ENCODE assay signal across 21 cellular contexts in genomic region chr12:111992464-111992863, GRCh38. TPM values are rescaled to one million over a fixed set of nuclear protein-coding genes. Genes with fewer than 3 reads are reported as not detected.
DNase-seq lines count a peak whose midpoint lies in the region; ATAC-seq, FAIRE-seq and TF ChIP-seq lines count a peak whose summit lies in the region.
"Had no signal": no experiment of that assay in that cellular context is flagged by ENCODE, and none has a peak within 500 bp of the region (broad histone marks: within the 10 kb centered on the region; RNA-seq: fewer than 3 reads in every experiment).

No MANE protein-coding gene starts in this region.

- H3K27ac Mint-ChIP-seq in activated CD4-positive, alpha-beta T cell treated with anti-CD3 and anti-CD28 coated beads, Interleukin-2, amount 10 ng/mL, durations not matched to agents 24 days and 14 days: peak overlapping the region; percentile 76
- peak overlapping the region; percentile 91 for H3K27ac Mint-ChIP-seq in CD8-positive, alpha-beta T cell
- peak overlapping the region; percentile 97 to 98 for H3K27ac Mint-ChIP-seq in T-cell
- peak overlapping the region; percentile 89 for H3K27ac Mint-ChIP-seq in central memory CD8-positive, alpha-beta T cell (ENCODE audit: low read depth)

- peaks cover 15% of the 10 kb centered on the region for H3K36me3 Mint-ChIP-seq in activated CD4-positive, alpha-beta T cell treated with anti-CD3 and anti-CD28 coated beads, Interleukin-2, amount 10 ng/mL, durations not matched to agents 24 days and 14 days (ENCODE audit: low read depth)
- peaks cover 12% of the 10 kb centered on the region for H3K36me3 Mint-ChIP-seq in CD8-positive, alpha-beta T cell
- peaks cover 18% of the 10 kb centered on the region for H3K36me3 Mint-ChIP-seq in T-cell
- peaks cover 16% of the 10 kb centered on the region for H3K36me3 Mint-ChIP-seq in central memory CD8-positive, alpha-beta T cell (ENCODE audit: insufficient read depth)

- H3K27me3 Mint-ChIP-seq in activated CD4-positive, alpha-beta T cell treated with anti-CD3 and anti-CD28 coated beads, Interleukin-2, amount 10 ng/mL, durations not matched to agents 24 days and 14 days: no peaks in the 10 kb centered on the region
- no peaks in the 10 kb centered on the region for H3K27me3 Mint-ChIP-seq in CD8-positive, alpha-beta T cell (ENCODE audit: low read depth)
- H3K27me3 Mint-ChIP-seq in T-cell: no peaks in the 10 kb centered on the region
- H3K27me3 Mint-ChIP-seq in central memory CD8-positive, alpha-beta T cell: no peaks in the 10 kb centered on the region

- peak overlapping the region; percentile 52 for H3K4me3 Mint-ChIP-seq in activated CD4-positive, alpha-beta T cell treated with anti-CD3 and anti-CD28 coated beads, Interleukin-2, amount 10 ng/mL, durations not matched to agents 24 days and 14 days
- H3K4me3 Mint-ChIP-seq in CD8-positive, alpha-beta T cell: peak overlapping the region; percentile 84
- H3K4me3 Mint-ChIP-seq in T-cell: peak overlapping the region in 2 of 3 donors; percentile 44 to 82
- H3K4me3 Mint-ChIP-seq in central memory CD8-positive, alpha-beta T cell: peak overlapping the region; percentile 86
- H3K4me3 Mint-ChIP-seq: neural crest cell had no signal

- intact Hi-C loops in activated CD4-positive, alpha-beta T cell treated with anti-CD3 and anti-CD28 coated beads, Interleukin-2, amount 10 ng/mL, durations not matched to agents 24 days and 14 days (cut with micrococcal nuclease): loop anchor here (1.0 to 5.0 kb wide), 4 partner anchors 21 to 190 kb away; partner anchors contain the start of genes ERP29 and TMEM116
- intact Hi-C loops in CD8-positive, alpha-beta T cell (cut with DNase I, micrococcal nuclease): loop anchor here in 1 of 2 experiments (5.0 kb wide), 1 partner anchor 45 kb away; no protein-coding TSS in a partner anchor

- ATAC-seq in CD8-positive, alpha-beta T cell: no peak
- ATAC-seq in T-cell (replicated peaks in 1 of 4): no peak
- no peak for ATAC-seq in central memory CD8-positive, alpha-beta T cell (replicated peaks; ENCODE audit: extremely low read depth, poor library complexity, severe bottlenecking)
- ATAC-seq: psoas muscle, upper lobe of right lung had no signal

- H3K36me3 ChIP-seq in CD8-positive, alpha-beta T cell (ENCODE audit: insufficient read depth, low read length): no peaks in the 10 kb centered on the region
- H3K36me3 ChIP-seq: upper lobe of right lung had no signal

- H3K4me1 ChIP-seq in CD8-positive, alpha-beta T cell (ENCODE audit: insufficient read depth, low read length): peaks cover 59% of the 10 kb centered on the region
- H3K4me1 ChIP-seq: psoas muscle, upper lobe of right lung had no signal

- peaks cover 53% of the 10 kb centered on the region for H3K4me1 Mint-ChIP-seq in activated CD4-positive, alpha-beta T cell treated with anti-CD3 and anti-CD28 coated beads, Interleukin-2, amount 10 ng/mL, durations not matched to agents 24 days and 14 days
- H3K4me1 Mint-ChIP-seq in CD8-positive, alpha-beta T cell (ENCODE audit: low read depth): peaks cover 67% of the 10 kb centered on the region
- peaks cover 73 to 78% (median 76%) of the 10 kb centered on the region in 3 donors for H3K4me1 Mint-ChIP-seq in T-cell
- H3K4me1 Mint-ChIP-seq in central memory CD8-positive, alpha-beta T cell: peaks cover 67% of the 10 kb centered on the region
- H3K4me1 Mint-ChIP-seq: neural crest cell had no signal

- DNase-seq in activated CD4-positive, alpha-beta T cell treated with anti-CD3 and anti-CD28 coated beads, Interleukin-2, amount 10 ng/mL, durations not matched to agents 24 days and 14 days: no peak
- DNase-seq in activated CD4-positive, alpha-beta T cell treated with anti-CD3 and anti-CD28 coated beads for 4 hours: no peak
- no peak for DNase-seq in CD8-positive, alpha-beta T cell
- DNase-seq in T-cell (no peak), D341Med (ENCODE audit: low spot score) (no peak), CD1c-positive myeloid dendritic cell (ENCODE audit: extremely low spot score) (no peak), GM12892 (ENCODE audit: insufficient read length) (no peak)
- no peak for DNase-seq in central memory CD8-positive, alpha-beta T cell (ENCODE audit: low spot score in 2 of 2)
- DNase-seq: cerebellar nuclear complex; DMS79 treated with DMSO at 0.1 percent for 48 hours; effector CD4-positive, alpha-beta T cell; KBM-7; NCI-H1930; NK-92 treated with Interleukin-12 subunit alpha and Interleukin-12 subunit beta, amount 100 ng/mL, for 24 hours; psoas muscle; upper lobe of right lung had no signal

- POLR2A ChIA-PET in CD8-positive, alpha-beta T cell (lab: Charles Lee): interaction anchor here (3.8 kb wide), 1 partner anchor 21 kb away, joined by 73 read pairs; the partner anchor contains the start of genes ERP29 and TMEM116
- POLR2A ChIA-PET in T-cell (lab: Charles Lee): no interaction called here

- no peak overlapping the region for H3K4me3 ChIP-seq in CD8-positive, alpha-beta T cell (ENCODE audit: low read depth, low read length)
- H3K4me3 ChIP-seq: esophagus muscularis mucosa, psoas muscle, upper lobe of right lung had no signal

- H3K27ac ChIP-seq in CD8-positive, alpha-beta T cell (ENCODE audit: low read depth, low read length): peak overlapping the region; percentile 36
- H3K27ac ChIP-seq: C4-2B, esophagus muscularis mucosa, psoas muscle, RWPE1, upper lobe of right lung had no signal

- no peak for FAIRE-seq in GM12892 (lab: Jason Lieb, UNC)
- FAIRE-seq: astrocyte had no signal

- no peak for TF ChIP-seq CTCF in CD8-positive, alpha-beta T cell (IDR thresholded peaks at IDR 0.05)

- no peaks in the 10 kb centered on the region for H3K9me3 ChIP-seq in CD8-positive, alpha-beta T cell (ENCODE audit: low read length)
- H3K9me3 ChIP-seq: esophagus muscularis mucosa, psoas muscle, upper lobe of right lung had no signal

- H3K9me3 Mint-ChIP-seq in activated CD4-positive, alpha-beta T cell treated with anti-CD3 and anti-CD28 coated beads, Interleukin-2, amount 10 ng/mL, durations not matched to agents 24 days and 14 days: peaks cover 4% of the 10 kb centered on the region
- H3K9me3 Mint-ChIP-seq in CD8-positive, alpha-beta T cell: no peaks in the 10 kb centered on the region
- no peaks in the 10 kb centered on the region for H3K9me3 Mint-ChIP-seq in T-cell
- H3K9me3 Mint-ChIP-seq in central memory CD8-positive, alpha-beta T cell: no peaks in the 10 kb centered on the region
- H3K9me3 Mint-ChIP-seq: neural crest cell had no signal

- TF ChIP-seq POLR2A in GM12892 (IDR thresholded peaks at IDR 0.05; ENCODE audit: low read depth, low read length): no peak

- no peaks in the 10 kb centered on the region for H3K27me3 ChIP-seq in CD8-positive, alpha-beta T cell (ENCODE audit: insufficient read depth, low read length)
- H3K27me3 ChIP-seq: esophagus muscularis mucosa, upper lobe of right lung had no signal

- CTCF ChIA-PET in CD8-positive, alpha-beta T cell (lab: Charles Lee): interaction anchor here (0.5 to 2.8 kb wide), 2 partner anchors 21 to 39 kb away, joined by 3 to 13 read pairs; partner anchors contain the start of genes ERP29 and TMEM116
- CTCF ChIA-PET in T-cell (lab: Charles Lee): no interaction called here

RNA-seq across cellular contexts. Expression of gene TMEM116, which starts 20.5 kb away (rescaled TPM):
- 9.7 and 11.1 TPM in 2 replicates for total RNA-seq in activated CD4-positive, alpha-beta T cell treated with anti-CD3 and anti-CD28 coated beads, Interleukin-2, amount 10 ng/mL, durations not matched to agents 24 days and 14 days
- total RNA-seq in CD8-positive, alpha-beta T cell: 10 to 100 TPM in 1 of 2 experiments, 1 to 10 TPM in 1; 9.4 to 11.2 TPM
- total RNA-seq in T-cell: 10 to 100 TPM; 16.0 to 27.2 (median 25.8) TPM
- 7.3 TPM for polyA plus RNA-seq in GM12892 (2012; ENCODE audit: missing spikeins)

RNA-seq across cellular contexts. Expression of gene ERP29, which starts 20.8 kb away (rescaled TPM):
- 56.6 and 60.9 TPM in 2 replicates for total RNA-seq in activated CD4-positive, alpha-beta T cell treated with anti-CD3 and anti-CD28 coated beads, Interleukin-2, amount 10 ng/mL, durations not matched to agents 24 days and 14 days
- 100 to 1,000 TPM; 102 to 111 TPM for total RNA-seq in CD8-positive, alpha-beta T cell
- 100 to 1,000 TPM; 114 to 175 (median 158) TPM for total RNA-seq in T-cell
- 91.5 TPM for polyA plus RNA-seq in GM12892 (2012; ENCODE audit: missing spikeins)
